1 cellular context compared by ENCODE assay signal in genomic region chr1:181099152-181100014, GRCh38.
TF ChIP-seq lines count a peak whose summit lies in the region.

No MANE protein-coding gene starts in this region.

TF ChIP-seq in HEK293, 187 proteins besides CTCF, POLR2A, EP300 and RAD21 (continued from another document and continues in another):
- TF ChIP-seq ZNF2 (tag by site-specific recombination; IDR thresholded peaks at IDR 0.05) (no peak), SP3 (tag by site-specific recombination; IDR thresholded peaks at IDR 0.05) (peak; percentile 34; the same call in 1 of the 2 replicates), IKZF3 (tag by site-specific recombination; IDR thresholded peaks at IDR 0.05) (peak; percentile 70), ZNF621 (tag by site-specific recombination; IDR thresholded peaks at IDR 0.05) (no peak), ZNF184 (tag by site-specific recombination; IDR thresholded peaks at IDR 0.05) (0 out of 2 replicates have a peak, but pooled peaks have one; percentile 17), ZEB2 (tag by site-specific recombination; IDR thresholded peaks at IDR 0.05) (peak; percentile 94), ZBTB6 (tag by site-specific recombination; IDR thresholded peaks at IDR 0.05) (peak; percentile 54), ZSCAN5A (tag by site-specific recombination; IDR thresholded peaks at IDR 0.05) (no peak), GFI1B (tag by site-specific recombination; IDR thresholded peaks at IDR 0.05) (no peak), ZNF362 (tag by site-specific recombination; IDR thresholded peaks at IDR 0.05) (no peak), ZNF132 (tag by site-specific recombination; IDR thresholded peaks at IDR 0.05; ENCODE audit: borderline replicate concordance) (no peak), ZNF561 (tag by site-specific recombination; IDR thresholded peaks at IDR 0.05; ENCODE audit: borderline replicate concordance) (no peak; the same call in none of the 2 replicates), ZNF791 (tag by site-specific recombination; IDR thresholded peaks at IDR 0.05) (no peak), ZNF10 (tag by site-specific recombination; IDR thresholded peaks at IDR 0.05) (no peak), RBAK (tag by site-specific recombination; IDR thresholded peaks at IDR 0.05) (no peak), ZBTB1 (tag by site-specific recombination; IDR thresholded peaks at IDR 0.05) (no peak), YY2 (tag by site-specific recombination; IDR thresholded peaks at IDR 0.05) (no peak), ZNF521 (tag by site-specific recombination; IDR thresholded peaks at IDR 0.05) (no peak), ZFP41 (tag by site-specific recombination; IDR thresholded peaks at IDR 0.05; ENCODE audit: borderline replicate concordance) (no peak), ZNF324 (tag by site-specific recombination; IDR thresholded peaks at IDR 0.05) (peak; percentile 53; the same call in 1 of the 2 replicates), ZNF341 (tag by site-specific recombination; IDR thresholded peaks at IDR 0.05; ENCODE audit: low read depth) (peak; percentile 27; the same call in 1 of the 2 replicates), ZSCAN16 (tag by site-specific recombination; IDR thresholded peaks at IDR 0.05) (no peak), ZNF157 (tag by site-specific recombination; IDR thresholded peaks at IDR 0.05) (no peak), ZBTB48 (tag by site-specific recombination; IDR thresholded peaks at IDR 0.05) (peak; percentile 97), ZBTB26 (tag by site-specific recombination; optimal IDR thresholded peaks at IDR 0.05) (peak; percentile 40), KLF16 (tag by site-specific recombination; IDR thresholded peaks at IDR 0.05) (no peak), ZNF843 (tag by site-specific recombination; IDR thresholded peaks at IDR 0.05) (peak; percentile 75; the same call in 1 of the 2 replicates), ZNF394 (tag by site-specific recombination; IDR thresholded peaks at IDR 0.05; ENCODE audit: borderline replicate concordance) (peak; percentile 82; the same call in 1 of the 2 replicates), ZNF514 (tag by site-specific recombination; IDR thresholded peaks at IDR 0.05) (no peak), ZNF624 (tag by site-specific recombination; IDR thresholded peaks at IDR 0.05) (no peak), PATZ1 (tag by site-specific recombination; IDR thresholded peaks at IDR 0.05) (peak; percentile 78), SCRT2 (tag by site-specific recombination; IDR thresholded peaks at IDR 0.05) (peak; percentile 73), HOXC10 (CRISPR knock-in tag; IDR thresholded peaks at IDR 0.05) (no peak), ZNF558 (tag by site-specific recombination; IDR thresholded peaks at IDR 0.05) (peak; percentile 47; the same call in 1 of the 2 replicates), ZNF404 (tag by site-specific recombination; IDR thresholded peaks at IDR 0.05) (no peak), ZNF600 (tag by site-specific recombination; IDR thresholded peaks at IDR 0.05) (peak; percentile 90), ZNF112 (tag by site-specific recombination; IDR thresholded peaks at IDR 0.05) (no peak), ZNF140 (tag by site-specific recombination; IDR thresholded peaks at IDR 0.05) (no peak), ZFP69B (tag by site-specific recombination; IDR thresholded peaks at IDR 0.05) (peak; percentile 78), ZNF473 (tag by site-specific recombination; IDR thresholded peaks at IDR 0.05) (no peak), OVOL3 (tag by site-specific recombination; IDR thresholded peaks at IDR 0.05) (no peak; the same call in none of the 2 replicates)
- TF ChIP-seq, protein P1, sequence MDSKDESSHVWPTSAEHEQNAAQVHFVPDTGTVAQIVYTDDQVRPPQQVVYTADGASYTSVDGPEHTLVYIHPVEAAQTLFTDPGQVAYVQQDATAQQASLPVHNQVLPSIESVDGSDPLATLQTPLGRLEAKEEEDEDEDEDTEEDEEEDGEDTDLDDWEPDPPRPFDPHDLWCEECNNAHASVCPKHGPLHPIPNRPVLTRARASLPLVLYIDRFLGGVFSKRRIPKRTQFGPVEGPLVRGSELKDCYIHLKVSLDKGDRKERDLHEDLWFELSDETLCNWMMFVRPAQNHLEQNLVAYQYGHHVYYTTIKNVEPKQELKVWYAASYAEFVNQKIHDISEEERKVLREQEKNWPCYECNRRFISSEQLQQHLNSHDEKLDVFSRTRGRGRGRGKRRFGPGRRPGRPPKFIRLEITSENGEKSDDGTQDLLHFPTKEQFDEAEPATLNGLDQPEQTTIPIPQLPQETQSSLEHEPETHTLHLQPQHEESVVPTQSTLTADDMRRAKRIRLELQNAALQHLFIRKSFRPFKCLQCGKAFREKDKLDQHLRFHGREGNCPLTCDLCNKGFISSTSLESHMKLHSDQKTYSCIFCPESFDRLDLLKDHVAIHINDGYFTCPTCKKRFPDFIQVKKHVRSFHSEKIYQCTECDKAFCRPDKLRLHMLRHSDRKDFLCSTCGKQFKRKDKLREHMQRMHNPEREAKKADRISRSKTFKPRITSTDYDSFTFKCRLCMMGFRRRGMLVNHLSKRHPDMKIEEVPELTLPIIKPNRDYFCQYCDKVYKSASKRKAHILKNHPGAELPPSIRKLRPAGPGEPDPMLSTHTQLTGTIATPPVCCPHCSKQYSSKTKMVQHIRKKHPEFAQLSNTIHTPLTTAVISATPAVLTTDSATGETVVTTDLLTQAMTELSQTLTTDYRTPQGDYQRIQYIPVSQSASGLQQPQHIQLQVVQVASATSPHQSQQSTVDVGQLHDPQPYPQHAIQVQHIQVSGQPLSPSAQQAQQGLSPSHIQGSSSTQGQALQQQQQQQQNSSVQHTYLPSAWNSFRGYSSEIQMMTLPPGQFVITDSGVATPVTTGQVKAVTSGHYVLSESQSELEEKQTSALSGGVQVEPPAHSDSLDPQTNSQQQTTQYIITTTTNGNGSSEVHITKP (tag by site-specific recombination; IDR thresholded peaks at IDR 0.05), result no peak
- TF ChIP-seq, protein P2, sequence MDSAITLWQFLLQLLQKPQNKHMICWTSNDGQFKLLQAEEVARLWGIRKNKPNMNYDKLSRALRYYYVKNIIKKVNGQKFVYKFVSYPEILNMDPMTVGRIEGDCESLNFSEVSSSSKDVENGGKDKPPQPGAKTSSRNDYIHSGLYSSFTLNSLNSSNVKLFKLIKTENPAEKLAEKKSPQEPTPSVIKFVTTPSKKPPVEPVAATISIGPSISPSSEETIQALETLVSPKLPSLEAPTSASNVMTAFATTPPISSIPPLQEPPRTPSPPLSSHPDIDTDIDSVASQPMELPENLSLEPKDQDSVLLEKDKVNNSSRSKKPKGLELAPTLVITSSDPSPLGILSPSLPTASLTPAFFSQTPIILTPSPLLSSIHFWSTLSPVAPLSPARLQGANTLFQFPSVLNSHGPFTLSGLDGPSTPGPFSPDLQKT (IDR thresholded peaks at IDR 0.05; ENCODE audit: borderline replicate concordance, low read depth, low read length), result no peak
- TF ChIP-seq, protein P3, sequence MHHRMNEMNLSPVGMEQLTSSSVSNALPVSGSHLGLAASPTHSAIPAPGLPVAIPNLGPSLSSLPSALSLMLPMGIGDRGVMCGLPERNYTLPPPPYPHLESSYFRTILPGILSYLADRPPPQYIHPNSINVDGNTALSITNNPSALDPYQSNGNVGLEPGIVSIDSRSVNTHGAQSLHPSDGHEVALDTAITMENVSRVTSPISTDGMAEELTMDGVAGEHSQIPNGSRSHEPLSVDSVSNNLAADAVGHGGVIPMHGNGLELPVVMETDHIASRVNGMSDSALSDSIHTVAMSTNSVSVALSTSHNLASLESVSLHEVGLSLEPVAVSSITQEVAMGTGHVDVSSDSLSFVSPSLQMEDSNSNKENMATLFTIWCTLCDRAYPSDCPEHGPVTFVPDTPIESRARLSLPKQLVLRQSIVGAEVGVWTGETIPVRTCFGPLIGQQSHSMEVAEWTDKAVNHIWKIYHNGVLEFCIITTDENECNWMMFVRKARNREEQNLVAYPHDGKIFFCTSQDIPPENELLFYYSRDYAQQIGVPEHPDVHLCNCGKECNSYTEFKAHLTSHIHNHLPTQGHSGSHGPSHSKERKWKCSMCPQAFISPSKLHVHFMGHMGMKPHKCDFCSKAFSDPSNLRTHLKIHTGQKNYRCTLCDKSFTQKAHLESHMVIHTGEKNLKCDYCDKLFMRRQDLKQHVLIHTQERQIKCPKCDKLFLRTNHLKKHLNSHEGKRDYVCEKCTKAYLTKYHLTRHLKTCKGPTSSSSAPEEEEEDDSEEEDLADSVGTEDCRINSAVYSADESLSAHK (tag by site-specific recombination; IDR thresholded peaks at IDR 0.05), result peak; percentile 65; the same call in 1 of the 2 replicates
- TF ChIP-seq, protein P4, sequence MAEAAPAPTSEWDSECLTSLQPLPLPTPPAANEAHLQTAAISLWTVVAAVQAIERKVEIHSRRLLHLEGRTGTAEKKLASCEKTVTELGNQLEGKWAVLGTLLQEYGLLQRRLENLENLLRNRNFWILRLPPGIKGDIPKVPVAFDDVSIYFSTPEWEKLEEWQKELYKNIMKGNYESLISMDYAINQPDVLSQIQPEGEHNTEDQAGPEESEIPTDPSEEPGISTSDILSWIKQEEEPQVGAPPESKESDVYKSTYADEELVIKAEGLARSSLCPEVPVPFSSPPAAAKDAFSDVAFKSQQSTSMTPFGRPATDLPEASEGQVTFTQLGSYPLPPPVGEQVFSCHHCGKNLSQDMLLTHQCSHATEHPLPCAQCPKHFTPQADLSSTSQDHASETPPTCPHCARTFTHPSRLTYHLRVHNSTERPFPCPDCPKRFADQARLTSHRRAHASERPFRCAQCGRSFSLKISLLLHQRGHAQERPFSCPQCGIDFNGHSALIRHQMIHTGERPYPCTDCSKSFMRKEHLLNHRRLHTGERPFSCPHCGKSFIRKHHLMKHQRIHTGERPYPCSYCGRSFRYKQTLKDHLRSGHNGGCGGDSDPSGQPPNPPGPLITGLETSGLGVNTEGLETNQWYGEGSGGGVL (tag by site-specific recombination; IDR thresholded peaks at IDR 0.05), result peak; percentile 87
- TF ChIP-seq, protein P5, sequence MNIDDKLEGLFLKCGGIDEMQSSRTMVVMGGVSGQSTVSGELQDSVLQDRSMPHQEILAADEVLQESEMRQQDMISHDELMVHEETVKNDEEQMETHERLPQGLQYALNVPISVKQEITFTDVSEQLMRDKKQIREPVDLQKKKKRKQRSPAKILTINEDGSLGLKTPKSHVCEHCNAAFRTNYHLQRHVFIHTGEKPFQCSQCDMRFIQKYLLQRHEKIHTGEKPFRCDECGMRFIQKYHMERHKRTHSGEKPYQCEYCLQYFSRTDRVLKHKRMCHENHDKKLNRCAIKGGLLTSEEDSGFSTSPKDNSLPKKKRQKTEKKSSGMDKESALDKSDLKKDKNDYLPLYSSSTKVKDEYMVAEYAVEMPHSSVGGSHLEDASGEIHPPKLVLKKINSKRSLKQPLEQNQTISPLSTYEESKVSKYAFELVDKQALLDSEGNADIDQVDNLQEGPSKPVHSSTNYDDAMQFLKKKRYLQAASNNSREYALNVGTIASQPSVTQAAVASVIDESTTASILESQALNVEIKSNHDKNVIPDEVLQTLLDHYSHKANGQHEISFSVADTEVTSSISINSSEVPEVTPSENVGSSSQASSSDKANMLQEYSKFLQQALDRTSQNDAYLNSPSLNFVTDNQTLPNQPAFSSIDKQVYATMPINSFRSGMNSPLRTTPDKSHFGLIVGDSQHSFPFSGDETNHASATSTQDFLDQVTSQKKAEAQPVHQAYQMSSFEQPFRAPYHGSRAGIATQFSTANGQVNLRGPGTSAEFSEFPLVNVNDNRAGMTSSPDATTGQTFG (tag by site-specific recombination; IDR thresholded peaks at IDR 0.05; ENCODE audit: borderline replicate concordance), result no peak
